11 cellular contexts compared by ENCODE assay signal in genomic region chr1:21970523-21970922, GRCh38. TPM values are rescaled to one million over a fixed set of nuclear protein-coding genes. Genes with fewer than 3 reads are reported as not detected.
"Had no signal": no experiment of that assay in that cellular context is flagged by ENCODE, and none has a peak within 500 bp of the region (broad histone marks: within the 10 kb centered on the region; RNA-seq: fewer than 3 reads in every experiment).

No MANE protein-coding gene starts in this region.

RNA-seq across cellular contexts. Expression of gene CELA3B, which starts 6.3 kb away (rescaled TPM):
- total RNA-seq: activated CD4-positive, alpha-beta memory T cell treated with anti-CD3 and anti-CD28 coated beads, Interleukin-2, amount 10 ng/mL, durations not matched to agents 7 days and 5 days; activated CD4-positive, alpha-beta T cell treated with anti-CD3 and anti-CD28 coated beads for 36 hours; activated CD4-positive, alpha-beta T cell treated with anti-CD3 and anti-CD28 coated beads, Interleukin-2, amount 10 ng/mL, durations not matched to agents 7 days and 5 days; activated CD8-positive, alpha-beta memory T cell treated with anti-CD3 and anti-CD28 coated beads, Interleukin-2, amount 10 ng/mL, durations not matched to agents 7 days and 5 days; activated CD8-positive, alpha-beta T cell treated with anti-CD3 and anti-CD28 coated beads, Interleukin-2, amount 10 ng/mL, durations not matched to agents 7 days and 5 days; activated naive CD8-positive, alpha-beta T cell treated with anti-CD3 and anti-CD28 coated beads, Interleukin-2, amount 10 ng/mL, durations not matched to agents 7 days and 5 days; activated T-helper 2 cell treated with anti-CD3 and anti-CD28 coated beads, Interferon-gamma antibody, Interleukin-2, Interleukin-4, amounts not matched to agents 10 μg/mL and 5 μg/mL and 100 μg/mL, durations not matched to agents 14 hours and 24 hours and 36 hours; astrocyte; bronchial epithelial cell; cardiac muscle cell; chondrocyte had no signal
- polyA plus RNA-seq: cardiac muscle cell had no signal

RNA-seq across cellular contexts. Expression of gene CELA3A, which starts 30.9 kb away (rescaled TPM):
- total RNA-seq: activated CD4-positive, alpha-beta memory T cell treated with anti-CD3 and anti-CD28 coated beads, Interleukin-2, amount 10 ng/mL, durations not matched to agents 7 days and 5 days; activated CD4-positive, alpha-beta T cell treated with anti-CD3 and anti-CD28 coated beads for 36 hours; activated CD4-positive, alpha-beta T cell treated with anti-CD3 and anti-CD28 coated beads, Interleukin-2, amount 10 ng/mL, durations not matched to agents 7 days and 5 days; activated CD8-positive, alpha-beta memory T cell treated with anti-CD3 and anti-CD28 coated beads, Interleukin-2, amount 10 ng/mL, durations not matched to agents 7 days and 5 days; activated CD8-positive, alpha-beta T cell treated with anti-CD3 and anti-CD28 coated beads, Interleukin-2, amount 10 ng/mL, durations not matched to agents 7 days and 5 days; activated naive CD8-positive, alpha-beta T cell treated with anti-CD3 and anti-CD28 coated beads, Interleukin-2, amount 10 ng/mL, durations not matched to agents 7 days and 5 days; activated T-helper 2 cell treated with anti-CD3 and anti-CD28 coated beads, Interferon-gamma antibody, Interleukin-2, Interleukin-4, amounts not matched to agents 10 μg/mL and 5 μg/mL and 100 μg/mL, durations not matched to agents 14 hours and 24 hours and 36 hours; astrocyte; bronchial epithelial cell; cardiac muscle cell; chondrocyte had no signal
- polyA plus RNA-seq: cardiac muscle cell had no signal
